Comparison of ENCODE assay signal across 22 cellular contexts in the genomic region with DNA sequence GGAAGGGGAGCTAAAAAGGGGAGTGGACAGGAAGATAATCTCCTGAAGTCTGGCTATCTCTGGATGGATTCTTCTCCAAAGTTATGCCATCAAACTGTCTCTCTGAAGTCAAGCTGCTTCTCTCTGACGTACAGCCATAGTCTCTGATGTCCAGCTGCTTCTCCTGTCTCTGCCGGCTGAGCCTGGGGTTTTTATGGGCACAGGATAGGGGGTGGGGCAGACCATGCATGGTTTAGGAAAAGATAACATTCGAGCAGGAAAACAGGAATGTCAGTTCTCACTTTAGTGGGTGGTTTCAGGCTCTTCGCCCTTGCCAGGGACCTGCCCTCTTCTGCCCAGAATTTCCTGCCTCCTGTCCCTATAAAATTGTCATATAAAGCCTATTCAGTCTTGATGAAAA.
"Had no signal": no experiment of that assay in that cellular context is flagged by ENCODE, and none has a peak within 500 bp of the region (broad histone marks: within the 10 kb centered on the region; RNA-seq: fewer than 3 reads in every experiment).

No MANE protein-coding gene starts in this region.

- H3K27ac ChIP-seq: SJSA1, SK-N-MC had no signal

- H3K27me3 ChIP-seq: SJSA1 had no signal

- H3K9me3 ChIP-seq: SJSA1 had no signal

- H3K36me3 ChIP-seq: SJSA1 had no signal

- H3K4me1 ChIP-seq: SJSA1 had no signal

- H3K4me3 ChIP-seq: SJSA1, SK-N-MC had no signal

- FAIRE-seq: HepG2, RCC 7860 had no signal

- ATAC-seq: HepG2 had no signal

- DNase-seq: IMR-90, Karpas-422, KG1, MM.1S, NCI-H1092 treated with DMSO at 0.1 percent for 48 hours, NCI-H1436, NCI-H187, NCI-H2029, NCI-H2081 treated with DMSO at 0.1 percent for 48 hours, NCI-H2171, NCI-H446, NCI-H510A, NCI-H524 treated with DMSO at 0.1 percent for 48 hours, NCI-H69, NCI-H774, Right ventricle myocardium superior, RPMI8226, SIG-M5 had no signal
